ENCODE assay signal across 16 cellular contexts in the genomic region with DNA sequence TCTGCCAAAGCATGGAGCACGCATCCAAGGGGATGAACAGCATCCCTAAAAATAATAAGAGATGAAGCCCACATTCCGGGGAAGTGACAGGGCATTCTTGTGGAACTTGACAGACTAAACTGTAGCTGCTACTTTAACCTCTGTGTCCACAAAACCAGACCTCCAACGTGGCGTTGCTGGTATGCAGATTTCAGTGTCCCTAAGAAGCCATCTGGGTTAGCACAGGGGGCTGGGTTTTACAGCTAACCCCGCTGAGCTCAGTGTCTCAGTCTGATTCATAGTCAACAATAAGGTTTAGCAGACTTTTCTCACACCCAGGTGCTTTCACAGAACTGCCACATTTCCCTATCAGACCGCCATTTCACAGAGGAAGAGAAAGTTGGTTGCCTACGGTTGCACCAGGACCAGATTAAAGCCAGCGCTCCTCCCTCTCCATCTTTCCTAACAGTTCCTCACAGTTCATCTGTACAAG.
"Had no signal": no experiment of that assay in that cellular context is flagged by ENCODE, and none has a peak within 500 bp of the region (broad histone marks: within the 10 kb centered on the region; RNA-seq: fewer than 3 reads in every experiment).

No MANE protein-coding gene starts in this region.

- H3K4me3 ChIP-seq: mucosa of descending colon, skin epidermis had no signal

- H3K9me3 ChIP-seq: mucosa of descending colon had no signal

- DNase-seq: activated CD4-positive, alpha-beta T cell treated with anti-CD3 and anti-CD28 coated beads, Interleukin-2, amount 50 U/mL, for 1 hour; activated CD4-positive, CD25-positive, alpha-beta regulatory T cell; activated CD8-positive, alpha-beta memory T cell treated with anti-CD3 and anti-CD28 coated beads for 24 hours; anterior cingulate cortex; cerebellar nuclear complex; effector CD8-positive, alpha-beta T cell; foreskin fibroblast; immature natural killer cell; mammary epithelial cell; mucosa of descending colon; natural killer cell; nucleus accumbens; stimulated activated CD4-positive, alpha-beta T cell treated with anti-CD3 and anti-CD28 coated beads, Interleukin-4, amount 100 ng/mL, for 4 hours; stimulated activated naive CD8-positive, alpha-beta T cell treated with anti-CD3 and anti-CD28 coated beads, Interleukin-15, Interleukin-2, amounts not matched to agents 100 U/mL and 50 U/mL, for 24 hours; trophoblast cell had no signal

- ATAC-seq: mucosa of descending colon; natural killer cell; stimulated activated naive CD8-positive, alpha-beta T cell treated with anti-CD3 and anti-CD28 coated beads, Interleukin-15, Interleukin-2, amounts not matched to agents 100 U/mL and 50 U/mL, for 24 hours had no signal

- H3K27ac ChIP-seq: skin epidermis had no signal
